ENCODE assay signal across 8 cellular contexts in the genomic region with DNA sequence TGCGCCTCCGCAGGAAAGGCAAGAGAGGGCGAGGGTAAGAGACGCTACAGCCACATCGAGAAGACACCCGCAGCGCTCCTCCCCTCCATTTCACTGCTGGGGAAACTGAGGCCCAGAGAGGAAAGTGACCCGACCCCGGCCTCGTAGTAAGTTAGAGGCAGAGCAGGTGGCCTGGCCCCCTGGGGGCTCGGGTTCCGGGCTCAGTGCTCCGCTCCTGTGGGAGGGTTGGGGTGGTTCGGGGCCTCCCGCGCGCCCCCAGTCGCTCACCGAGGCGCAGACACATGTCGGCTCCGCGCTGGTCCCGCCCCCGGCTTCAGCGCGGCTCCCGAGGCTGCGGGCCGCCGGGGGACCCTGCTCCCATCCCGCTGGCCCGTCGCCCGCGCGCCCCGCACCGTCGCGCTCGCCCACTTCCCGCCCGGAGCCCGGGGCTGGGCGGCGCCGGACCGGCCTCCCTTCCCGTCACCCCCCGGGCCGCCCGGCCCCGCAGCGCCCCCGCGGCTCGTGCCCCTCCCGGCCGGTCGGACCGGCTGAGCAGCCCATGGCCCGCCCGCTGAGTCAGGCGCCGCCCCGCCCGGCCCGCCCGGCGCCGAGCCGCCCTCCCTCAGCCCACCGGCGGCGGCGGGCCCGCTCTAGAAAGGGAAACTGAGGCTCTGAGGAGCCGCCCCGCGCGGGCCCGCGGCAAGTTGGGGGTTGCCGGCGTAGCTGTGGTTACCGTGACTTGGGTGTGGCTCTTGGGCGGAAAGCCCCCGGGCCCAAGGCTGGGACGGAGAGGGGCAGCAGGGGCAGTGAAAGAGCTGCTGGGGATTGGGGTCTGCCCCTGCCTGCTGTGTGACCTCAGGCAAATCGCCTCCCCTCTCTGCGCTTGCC. TPM values are rescaled to one million over a fixed set of nuclear protein-coding genes. Genes with fewer than 3 reads are reported as not detected.
DNase-seq lines count a peak whose midpoint lies in the region; ATAC-seq and TF ChIP-seq lines count a peak whose summit lies in the region.

A gene with protein sequence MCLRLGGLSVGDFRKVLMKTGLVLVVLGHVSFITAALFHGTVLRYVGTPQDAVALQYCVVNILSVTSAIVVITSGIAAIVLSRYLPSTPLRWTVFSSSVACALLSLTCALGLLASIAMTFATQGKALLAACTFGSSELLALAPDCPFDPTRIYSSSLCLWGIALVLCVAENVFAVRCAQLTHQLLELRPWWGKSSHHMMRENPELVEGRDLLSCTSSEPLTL (minus strand): TSS at position 434 of the 867 bp plus-strand sequence. CDS start 151 bp downstream, at position 283.

- no peaks in the 10 kb centered on the region for H4K20me1 ChIP-seq in GM23338 (replicated peaks; ENCODE audit: insufficient read depth)

- DNase-seq in AG08396 (ENCODE audit: low spot score) = peak; percentile 89
- peak; percentile 62 for DNase-seq in GM23338 (ENCODE audit: low spot score)
- DNase-seq in WTC11 (ENCODE audit: low spot score) = peak; percentile 45
- no peak for DNase-seq in glomerular endothelial cell (ENCODE audit: extremely low read depth, low read depth, low spot score)
- DNase-seq in omental fat pad (ENCODE audit: low spot score) = no peak
- DNase-seq in DMS79 (lab: John Stamatoyannopoulos, UW) = no peak
- no peak for DNase-seq in NCI-H1694 (lab: John Stamatoyannopoulos, UW)
- no peak for DNase-seq in SIG-M5 treated with dmso at 0.1 percent for 504 hours (lab: John Stamatoyannopoulos, UW; ENCODE audit: unreplicated experiment)

- H3K79me2 ChIP-seq in GM23338 (replicated peaks; ENCODE audit: insufficient read depth) = no peaks in the 10 kb centered on the region

- peaks cover 7% of the 10 kb centered on the region; the same call in 1 of the 2 replicates for H3K4me1 ChIP-seq in GM23338 (ENCODE audit: insufficient read depth)

- H3K4me3 Mint-ChIP-seq in GM23338 (peak within 1 kb of the TSS; percentile 79), WTC11 (peak within 1 kb of the TSS; percentile 79)

- POLR2A ChIA-PET in WTC11 (lab: Charles Lee) = interaction anchor here (0.6 kb wide), 1 partner anchor 15 kb away, joined by 3 read pairs; a partner anchor contains a TSS

- H3K4me1 Mint-ChIP-seq in GM23338 (peaks cover 7% of the 10 kb centered on the region; the same call in 2 of the 3 replicates), WTC11 (peaks cover 9% of the 10 kb centered on the region)

- H2AFZ ChIP-seq in GM23338 = peak within 1 kb of the TSS; percentile 84

- no peak within 1 kb of the TSS for H3K27ac ChIP-seq in GM23338 (ENCODE audit: low read depth)

- H3K36me3 Mint-ChIP-seq in GM23338 (ENCODE audit: low read depth) = no peaks in the 10 kb centered on the region; the same call in 2 of the 3 replicates
- H3K36me3 Mint-ChIP-seq in WTC11 = no peaks in the 10 kb centered on the region

- H3K36me3 ChIP-seq in GM23338 (ENCODE audit: insufficient read depth) = no peaks in the 10 kb centered on the region

- no peaks in the 10 kb centered on the region for H3K9me3 Mint-ChIP-seq in GM23338
- no peaks in the 10 kb centered on the region for H3K9me3 Mint-ChIP-seq in WTC11

- no peaks in the 10 kb centered on the region for H3K9me2 ChIP-seq in GM23338 (ENCODE audit: insufficient read depth)

- ATAC-seq in GM23338 = peak; percentile 72
- peak; percentile 59 for ATAC-seq in WTC11
- ATAC-seq in omental fat pad (ENCODE audit: low FRiP score) = peak; percentile 92

- H3K4me2 ChIP-seq in GM23338 = peak within 1 kb of the TSS; percentile 82

- CTCF ChIA-PET in WTC11 (lab: Charles Lee) = interaction anchor here (0.7 to 4.4 kb wide), 4 partner anchors 14 to 32 kb away, joined by 3 to 14 read pairs (median 5); no protein-coding TSS in a partner anchor

- peak within 1 kb of the TSS; percentile 65 for H3K4me3 ChIP-seq in GM23338

- no peaks in the 10 kb centered on the region for H3F3A ChIP-seq in GM23338 (replicated peaks; ENCODE audit: low read depth)

- H3K27ac Mint-ChIP-seq in GM23338 = no peak within 1 kb of the TSS
- no peak within 1 kb of the TSS for H3K27ac Mint-ChIP-seq in WTC11

- peaks cover 44% of the 10 kb centered on the region for H3K27me3 Mint-ChIP-seq in GM23338 (ENCODE audit: insufficient read depth, low read depth, poor library complexity)
- peaks cover 64% of the 10 kb centered on the region for H3K27me3 Mint-ChIP-seq in WTC11 (ENCODE audit: low read depth)

- 0 out of 4 replicates have a peak, but pooled peaks of 1 of the 2 experiments have one; percentile 11 for TF ChIP-seq CTCF in GM23338 (conservative IDR thresholded peaks at IDR 0.05; ENCODE audit: low read depth in 2 of 2)
- no peak for TF ChIP-seq CTCF in WTC11 (IDR thresholded peaks at IDR 0.05)
- TF ChIP-seq CTCF in omental fat pad (IDR thresholded peaks at IDR 0.05) = no peak

- H3K27me3 ChIP-seq in GM23338 (ENCODE audit: insufficient read depth) = peaks cover 53% of the 10 kb centered on the region

TF ChIP-seq in WTC11, 78 proteins besides CTCF, POLR2A, EP300 and RAD21:
- TF ChIP-seq, protein P1, sequence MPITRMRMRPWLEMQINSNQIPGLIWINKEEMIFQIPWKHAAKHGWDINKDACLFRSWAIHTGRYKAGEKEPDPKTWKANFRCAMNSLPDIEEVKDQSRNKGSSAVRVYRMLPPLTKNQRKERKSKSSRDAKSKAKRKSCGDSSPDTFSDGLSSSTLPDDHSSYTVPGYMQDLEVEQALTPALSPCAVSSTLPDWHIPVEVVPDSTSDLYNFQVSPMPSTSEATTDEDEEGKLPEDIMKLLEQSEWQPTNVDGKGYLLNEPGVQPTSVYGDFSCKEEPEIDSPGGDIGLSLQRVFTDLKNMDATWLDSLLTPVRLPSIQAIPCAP (CRISPR knock-in tag; IDR thresholded peaks at IDR 0.05) = no peak
- TF ChIP-seq ZNF121 (CRISPR knock-in tag; IDR thresholded peaks at IDR 0.05) (peak; percentile 48), SP1 (CRISPR knock-in tag; conservative IDR thresholded peaks at IDR 0.05) (peak; percentile 58)
- TF ChIP-seq, protein P2, sequence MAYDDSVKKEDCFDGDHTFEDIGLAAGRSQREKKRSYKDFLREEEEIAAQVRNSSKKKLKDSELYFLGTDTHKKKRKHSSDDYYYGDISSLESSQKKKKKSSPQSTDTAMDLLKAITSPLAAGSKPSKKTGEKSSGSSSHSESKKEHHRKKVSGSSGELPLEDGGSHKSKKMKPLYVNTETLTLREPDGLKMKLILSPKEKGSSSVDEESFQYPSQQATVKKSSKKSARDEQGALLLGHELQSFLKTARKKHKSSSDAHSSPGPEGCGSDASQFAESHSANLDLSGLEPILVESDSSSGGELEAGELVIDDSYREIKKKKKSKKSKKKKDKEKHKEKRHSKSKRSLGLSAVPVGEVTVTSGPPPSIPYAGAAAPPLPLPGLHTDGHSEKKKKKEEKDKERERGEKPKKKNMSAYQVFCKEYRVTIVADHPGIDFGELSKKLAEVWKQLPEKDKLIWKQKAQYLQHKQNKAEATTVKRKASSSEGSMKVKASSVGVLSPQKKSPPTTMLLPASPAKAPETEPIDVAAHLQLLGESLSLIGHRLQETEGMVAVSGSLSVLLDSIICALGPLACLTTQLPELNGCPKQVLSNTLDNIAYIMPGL (CRISPR knock-in tag; IDR thresholded peaks at IDR 0.05) = peak; percentile 31; the same call in 1 of the 2 replicates

RNA-seq across cellular contexts. Expression of the gene that starts here (rescaled TPM):
- total RNA-seq in GM23338 (2014; rRNA removed; shearing (Covaris generic)) = 11.7 and 13.6 TPM in 2 replicates
- polyA plus RNA-seq in GM23338 (2016; fragmentation: Nextera tagmentation; extraction: Ambion mirVana) = 8.8 and 11.2 TPM in 2 replicates
- 20.7 to 29.0 TPM (median 24.9 TPM) in 3 replicates for total RNA-seq in WTC11 (2021)
- 45.4 and 64.8 TPM in 2 replicates for total RNA-seq in glomerular endothelial cell
- 10 to 100 TPM; 16.2 to 70.1 (median 26.4) TPM for total RNA-seq in omental fat pad

Comparison
In these comparisons a context has a peak if more than half of its experiments do, and no peak if none do; other contexts are left out.
1. DNase-seq: peak in AG08396 (single experiment), GM23338 (single experiment) and WTC11 (single experiment); none in glomerular endothelial cell (single experiment), omental fat pad (single experiment), DMS79 (single experiment), NCI-H1694 (single experiment) and SIG-M5 treated with dmso at 0.1 percent for 504 hours (single experiment).
2. Peak in every context shown above with its lines, with median percentiles within 50 percentile points of each other: ATAC-seq.